In the genomic region with DNA sequence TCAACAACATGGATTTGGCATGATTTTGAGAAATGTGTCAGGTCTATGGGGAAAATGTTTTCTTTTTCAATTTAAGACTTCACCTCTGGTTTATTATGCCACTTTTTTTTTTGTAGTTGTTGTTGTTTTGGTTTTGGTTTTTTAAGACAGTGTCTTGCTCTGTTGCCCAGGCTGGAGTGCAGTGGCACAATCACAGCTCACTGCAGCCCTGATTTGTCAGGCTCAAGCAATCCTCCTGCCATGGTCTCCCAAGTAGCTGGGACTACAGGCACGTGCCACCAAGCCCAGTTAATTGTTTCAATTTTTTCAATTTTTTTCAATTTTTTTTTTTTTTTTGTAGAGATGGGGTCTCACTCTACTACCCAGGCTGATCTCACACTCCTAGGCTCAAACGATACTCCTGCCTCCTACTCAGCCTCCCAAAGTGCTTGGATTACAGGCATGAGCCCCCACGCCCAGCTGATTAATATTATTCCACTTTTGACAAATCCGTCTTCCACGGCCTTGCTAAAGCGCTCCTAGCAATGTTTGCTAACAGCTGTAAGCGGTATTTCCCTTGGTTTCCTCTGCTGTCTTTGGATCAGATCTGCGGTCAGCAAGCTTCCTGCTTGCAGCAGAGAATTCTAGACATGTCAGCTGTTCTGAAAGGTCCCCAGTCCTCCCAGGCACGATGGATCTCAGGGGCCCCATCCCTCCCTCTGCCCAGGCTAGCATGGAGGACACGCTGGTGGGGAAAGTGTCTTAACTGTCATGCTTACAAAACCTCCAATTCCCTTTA, we compare ENCODE assay signal across 9 cellular contexts. TPM values are rescaled to one million over a fixed set of nuclear protein-coding genes. Genes with fewer than 3 reads are reported as not detected.
A peak's percentile ranks its signal among the peaks of the same experiment; 100 is the strongest.
DNase-seq lines count a peak whose midpoint lies in the region; ATAC-seq lines count a peak whose summit lies in the region.
"Had no signal": no experiment of that assay in that cellular context is flagged by ENCODE, and none has a peak within 500 bp of the region (broad histone marks: within the 10 kb centered on the region; RNA-seq: fewer than 3 reads in every experiment).

No MANE protein-coding gene starts in this region.

- H3K36me3 Mint-ChIP-seq in activated CD4-positive, alpha-beta T cell treated with anti-CD3 and anti-CD28 coated beads, Interleukin-2, amount 10 ng/mL, durations not matched to agents 7 days and 5 days (ENCODE audit: low read depth), result peaks cover 25% of the 10 kb centered on the region
- no peaks in the 10 kb centered on the region for H3K36me3 Mint-ChIP-seq in stimulated activated effector memory CD8-positive, alpha-beta T cell treated with anti-CD3 and anti-CD28 coated beads, Interleukin-12 subunit alpha, Interleukin-12 subunit beta, amount 100 ng/mL, for 72 hours

- ATAC-seq in stimulated activated effector memory CD8-positive, alpha-beta T cell treated with anti-CD3 and anti-CD28 coated beads, Interleukin-12 subunit alpha, Interleukin-12 subunit beta, amount 100 ng/mL, for 72 hours, result peak; percentile 34
- ATAC-seq in HG03175 (IDR thresholded peaks at IDR 0.05; ENCODE audit: unreplicated experiment) (no peak), GM18517 (IDR thresholded peaks at IDR 0.05; ENCODE audit: unreplicated experiment) (no peak), HG03571 (IDR thresholded peaks at IDR 0.05; ENCODE audit: unreplicated experiment) (no peak)

- peak overlapping the region; percentile 90 for H3K27ac Mint-ChIP-seq in activated CD4-positive, alpha-beta T cell treated with anti-CD3 and anti-CD28 coated beads, Interleukin-2, amount 10 ng/mL, durations not matched to agents 7 days and 5 days
- H3K27ac Mint-ChIP-seq in stimulated activated effector memory CD8-positive, alpha-beta T cell treated with anti-CD3 and anti-CD28 coated beads, Interleukin-12 subunit alpha, Interleukin-12 subunit beta, amount 100 ng/mL, for 72 hours, result peak overlapping the region; percentile 63

- no peaks in the 10 kb centered on the region for H3K27me3 Mint-ChIP-seq in activated CD4-positive, alpha-beta T cell treated with anti-CD3 and anti-CD28 coated beads, Interleukin-2, amount 10 ng/mL, durations not matched to agents 7 days and 5 days

- peak; percentile 84 for DNase-seq in Jurkat, Clone E6-1 (ENCODE audit: low read depth, low spot score)
- peak; percentile 40 for DNase-seq in activated CD4-positive, alpha-beta T cell treated with anti-CD3 and anti-CD28 coated beads, Interleukin-2, amount 10 ng/mL, durations not matched to agents 7 days and 5 days
- peak; percentile 76 for DNase-seq in cardiac septum (ENCODE audit: low spot score)
- no peak for DNase-seq in stimulated activated effector memory CD8-positive, alpha-beta T cell treated with anti-CD3 and anti-CD28 coated beads, Interleukin-12 subunit alpha, Interleukin-12 subunit beta, amount 100 ng/mL, for 72 hours (ENCODE audit: low spot score in 2 of 2)
- DNase-seq in NCI-H128 (lab: John Stamatoyannopoulos, UW; ENCODE audit: unreplicated experiment), result no peak
- DNase-seq: effector CD8-positive, alpha-beta T cell had no signal

- H3K4me3 Mint-ChIP-seq in activated CD4-positive, alpha-beta T cell treated with anti-CD3 and anti-CD28 coated beads, Interleukin-2, amount 10 ng/mL, durations not matched to agents 7 days and 5 days, result peak overlapping the region; percentile 60
- peak overlapping the region; percentile 48 for H3K4me3 Mint-ChIP-seq in stimulated activated effector memory CD8-positive, alpha-beta T cell treated with anti-CD3 and anti-CD28 coated beads, Interleukin-12 subunit alpha, Interleukin-12 subunit beta, amount 100 ng/mL, for 72 hours

- no peak overlapping the region for H3K4me3 ChIP-seq in Jurkat, Clone E6-1 (ENCODE audit: low read length)

- intact Hi-C loops in cardiac septum (cut with DNase I), result no loop called here

- peaks cover 27% of the 10 kb centered on the region for H3K9me3 Mint-ChIP-seq in activated CD4-positive, alpha-beta T cell treated with anti-CD3 and anti-CD28 coated beads, Interleukin-2, amount 10 ng/mL, durations not matched to agents 7 days and 5 days
- H3K9me3 Mint-ChIP-seq in stimulated activated effector memory CD8-positive, alpha-beta T cell treated with anti-CD3 and anti-CD28 coated beads, Interleukin-12 subunit alpha, Interleukin-12 subunit beta, amount 100 ng/mL, for 72 hours, result peaks cover 9% of the 10 kb centered on the region

- CTCF ChIA-PET in activated CD4-positive, alpha-beta T cell treated with anti-CD3 and anti-CD28 coated beads, Interleukin-2, amount 10 ng/mL, durations not matched to agents 7 days and 5 days (lab: Charles Lee), result interaction anchor here (0.6 to 0.9 kb wide), 3 partner anchors 11 to 1240 kb away, joined by 3 to 4 read pairs (median 3); no protein-coding TSS in a partner anchor

- POLR2A ChIA-PET in activated CD4-positive, alpha-beta T cell treated with anti-CD3 and anti-CD28 coated beads, Interleukin-2, amount 10 ng/mL, durations not matched to agents 7 days and 5 days (lab: Charles Lee), result no interaction called here

- H3K4me1 Mint-ChIP-seq in activated CD4-positive, alpha-beta T cell treated with anti-CD3 and anti-CD28 coated beads, Interleukin-2, amount 10 ng/mL, durations not matched to agents 7 days and 5 days, result peaks cover 31% of the 10 kb centered on the region
- H3K4me1 Mint-ChIP-seq in stimulated activated effector memory CD8-positive, alpha-beta T cell treated with anti-CD3 and anti-CD28 coated beads, Interleukin-12 subunit alpha, Interleukin-12 subunit beta, amount 100 ng/mL, for 72 hours, result peaks cover 10% of the 10 kb centered on the region

RNA-seq across cellular contexts. Expression of gene MILR1, which starts 7.0 kb away (rescaled TPM):
- polyA plus RNA-seq in Jurkat, Clone E6-1 (2012; ENCODE audit: insufficient read depth, insufficient read length), result not detected
- total RNA-seq in activated CD4-positive, alpha-beta T cell treated with anti-CD3 and anti-CD28 coated beads, Interleukin-2, amount 10 ng/mL, durations not matched to agents 7 days and 5 days, result under 1 TPM in 1 of 2 experiments, not detected in 1; 0.27 TPM
- 3.6 TPM for total RNA-seq in cardiac septum

RNA-seq across cellular contexts. Expression of gene PECAM1, which starts 51.3 kb away (rescaled TPM):
- polyA plus RNA-seq in Jurkat, Clone E6-1 (2012; ENCODE audit: insufficient read depth, insufficient read length), result 32.4 TPM
- 10 to 100 TPM; 18.7 to 19.0 TPM for total RNA-seq in activated CD4-positive, alpha-beta T cell treated with anti-CD3 and anti-CD28 coated beads, Interleukin-2, amount 10 ng/mL, durations not matched to agents 7 days and 5 days
- 117 TPM for total RNA-seq in cardiac septum

RNA-seq across cellular contexts. Expression of gene POLG2, which starts 54.9 kb away (rescaled TPM):
- polyA plus RNA-seq in Jurkat, Clone E6-1 (2012; ENCODE audit: insufficient read depth, insufficient read length), result 34.8 TPM
- total RNA-seq in activated CD4-positive, alpha-beta T cell treated with anti-CD3 and anti-CD28 coated beads, Interleukin-2, amount 10 ng/mL, durations not matched to agents 7 days and 5 days, result 10 to 100 TPM; 36.6 to 37.5 TPM
- total RNA-seq in cardiac septum, result 8.0 TPM

Comparison
In these comparisons a context has a peak if more than half of its experiments do, and no peak if none do; other contexts are left out.
1. DNase-seq: peak in Jurkat, Clone E6-1 (single experiment), activated CD4-positive, alpha-beta T cell treated with anti-CD3 and anti-CD28 coated beads, Interleukin-2, amount 10 ng/mL, durations not matched to agents 7 days and 5 days (single experiment) and cardiac septum (single experiment); none in stimulated activated effector memory CD8-positive, alpha-beta T cell treated with anti-CD3 and anti-CD28 coated beads, Interleukin-12 subunit alpha, Interleukin-12 subunit beta, amount 100 ng/mL, for 72 hours (0 of 2) and NCI-H128 (single experiment).